Comparison of ENCODE assay signal across 8 cellular contexts in genomic region chr6:28709478-28710349, GRCh38.
DNase-seq lines count a peak whose midpoint lies in the region; ATAC-seq, FAIRE-seq and TF ChIP-seq lines count a peak whose summit lies in the region.

No MANE protein-coding gene starts in this region.

- H3K9ac ChIP-seq in HepG2 (ENCODE audit: insufficient read depth, low read depth, low read length) (peak overlapping the region; percentile 42; the same call in 1 of the 2 replicates), iPS-20b (ENCODE audit: low read depth, low read length) (peak overlapping the region; percentile 75; the same call in 1 of the 2 replicates)

- TF ChIP-seq CTCF in HepG2 (CRISPR knock-in tag; IDR thresholded peaks at IDR 0.05): no peak
- TF ChIP-seq CTCF in right lobe of liver (IDR thresholded peaks at IDR 0.05): no peak

- no peaks in the 10 kb centered on the region for H3K36me3 ChIP-seq in HepG2 (replicated peaks in 1 of 2; ENCODE audit: control insufficient read depth in 1 of 2, insufficient read depth in 2 of 2, low read length in 2 of 2)
- H3K36me3 ChIP-seq in right lobe of liver: no peaks in the 10 kb centered on the region
- H3K36me3 ChIP-seq in iPS-20b (ENCODE audit: insufficient read depth, low read depth, low read length): no peaks in the 10 kb centered on the region

- TF ChIP-seq EP300 in HepG2 (IDR thresholded peaks at IDR 0.05; ENCODE audit: low read depth in 2 of 2, low read length in 2 of 2) (no peak), HepG2 (CRISPR knock-in tag; IDR thresholded peaks at IDR 0.05; ENCODE audit: borderline replicate concordance) (no peak)

- in situ Hi-C loops in HepG2 (cut with HindIII; ENCODE audit: extremely low pct_ligation_motif_present, low pct_unique_long_range_greater_than_20kb): no loop called here

- peak overlapping the region; percentile 78 for H3K4me2 ChIP-seq in HepG2 (ENCODE audit: low read depth, low read length)

- no peak for DNase-seq in HepG2 (ENCODE audit: low spot score)
- DNase-seq in right lobe of liver: no peak
- DNase-seq in nucleus accumbens (lab: John Stamatoyannopoulos, UW): no peak
- DNase-seq in substantia nigra (lab: John Stamatoyannopoulos, UW): no peak
- no peak for DNase-seq in mucosa of gallbladder (ENCODE audit: low spot score)
- no peak for DNase-seq in epidermal melanocyte (ENCODE audit: insufficient read length, low spot score)

- H3K9me3 Mint-ChIP-seq in activated T-helper 17 cell treated with anti-CD3 and anti-CD28 coated beads, Interleukin-2, amount 50 U/mL, for 72 hours: peaks cover 7% of the 10 kb centered on the region

- peaks cover 50% of the 10 kb centered on the region for H3K27me3 Mint-ChIP-seq in activated T-helper 17 cell treated with anti-CD3 and anti-CD28 coated beads, Interleukin-2, amount 50 U/mL, for 72 hours

- peak; percentile 43 for ATAC-seq in HepG2
- no peak for ATAC-seq in right lobe of liver
- no peak for ATAC-seq in activated T-helper 17 cell treated with anti-CD3 and anti-CD28 coated beads, Interleukin-2, amount 50 U/mL, for 72 hours (replicated peaks)

- peak overlapping the region; percentile 8 for H3K4me3 Mint-ChIP-seq in activated T-helper 17 cell treated with anti-CD3 and anti-CD28 coated beads, Interleukin-2, amount 50 U/mL, for 72 hours

- CTCF ChIA-PET in HepG2 (lab: Yijun Ruan, JAX; ENCODE audit: low intra/inter-chr PET ratio, low total read pairs): no interaction called here

- H3K27me3 ChIP-seq in HepG2 (ENCODE audit: control insufficient read depth in 1 of 2, insufficient read depth in 2 of 2, low read length in 2 of 2) (no peaks in the 10 kb centered on the region; a peak in 2 of 5 replicates), right lobe of liver (no peaks in the 10 kb centered on the region), iPS-20b (ENCODE audit: insufficient read depth, low read length) (peaks cover 19% of the 10 kb centered on the region; the same call in 1 of the 2 replicates)

- FAIRE-seq in HepG2 (lab: Jason Lieb, UNC): no peak

- peaks cover 20% of the 10 kb centered on the region for H3K4me1 ChIP-seq in HepG2 (ENCODE audit: insufficient read depth, low read length)
- no peaks in the 10 kb centered on the region for H3K4me1 ChIP-seq in right lobe of liver
- H3K4me1 ChIP-seq in iPS-20b (ENCODE audit: insufficient read depth, low read length): no peaks in the 10 kb centered on the region

- TF ChIP-seq RAD21 in HepG2 (CRISPR knock-in tag; IDR thresholded peaks at IDR 0.05): no peak

- POLR2A ChIA-PET in HepG2 (lab: Yijun Ruan, JAX): no interaction called here

- no peaks in the 10 kb centered on the region for H3K79me2 ChIP-seq in HepG2 (ENCODE audit: insufficient read depth, low read length)

- no TSS peak for BruUV-seq in HepG2 (replicated peaks; lab: Mats Ljungman, UMichigan)

- H3K4me3 ChIP-seq in HepG2 (replicated peaks in 1 of 3; ENCODE audit: insufficient read depth in 1 of 3, low read depth in 2 of 3, low read length in 3 of 3): peak overlapping the region; percentile 37 to 55 (median 44)
- no peak overlapping the region for H3K4me3 ChIP-seq in right lobe of liver
- H3K4me3 ChIP-seq in iPS-20b (ENCODE audit: low read length): peak overlapping the region; percentile 87

- H3K4me1 Mint-ChIP-seq in activated T-helper 17 cell treated with anti-CD3 and anti-CD28 coated beads, Interleukin-2, amount 50 U/mL, for 72 hours: peaks cover 5% of the 10 kb centered on the region

- intact Hi-C loops in HepG2 (cut with micrococcal nuclease; ENCODE audit: unreplicated experiment): no loop called here
- intact Hi-C loops in right lobe of liver (cut with DNase I): no loop called here

- no peak for TF ChIP-seq POLR2A in HepG2 (IDR thresholded peaks at IDR 0.05; ENCODE audit: insufficient read depth in 1 of 2, low read depth in 2 of 2, low read length in 2 of 2)
- TF ChIP-seq POLR2A in right lobe of liver (IDR thresholded peaks at IDR 0.05): no peak

- no peaks in the 10 kb centered on the region for H4K20me1 ChIP-seq in HepG2 (ENCODE audit: insufficient read depth, low read length)

- H3K27ac ChIP-seq in HepG2 (ENCODE audit: extremely low read length, insufficient read depth, low read length) (no peak overlapping the region), right lobe of liver (no peak overlapping the region), iPS-20b (ENCODE audit: low read length) (peak overlapping the region; percentile 34), substantia nigra (ENCODE audit: low read depth, low read length, poor library complexity, severe bottlenecking) (no peak overlapping the region)

- H3K9me3 ChIP-seq in HepG2 (ENCODE audit: low read length) (peaks cover 14% of the 10 kb centered on the region), right lobe of liver (peaks cover 0 to 4% (median 0%) of the 10 kb centered on the region in 4 donors), iPS-20b (ENCODE audit: insufficient read depth, low read depth, low read length) (peaks cover 11% of the 10 kb centered on the region)

- 48% methylated on average over 30 of the region's 30 CpGs for WGBS in HepG2 (ENCODE audit: low lambda C conversion rate)
- 7% methylated on average over 27 of the region's 30 CpGs for WGBS in right lobe of liver (ENCODE audit: insufficient coverage, low coverage, low lambda C conversion rate, missing lambda C conversion rate)

- H3K27ac Mint-ChIP-seq in activated T-helper 17 cell treated with anti-CD3 and anti-CD28 coated beads, Interleukin-2, amount 50 U/mL, for 72 hours: no peak overlapping the region

- H2AFZ ChIP-seq in HepG2 (ENCODE audit: low read length): peak overlapping the region; percentile 45

- H3K36me3 Mint-ChIP-seq in activated T-helper 17 cell treated with anti-CD3 and anti-CD28 coated beads, Interleukin-2, amount 50 U/mL, for 72 hours (ENCODE audit: low read depth): peaks cover 19% of the 10 kb centered on the region

TF ChIP-seq in HepG2, 621 proteins besides CTCF, POLR2A, EP300 and RAD21 (continues in another document):
- TF ChIP-seq PHF8 (CRISPR knock-in tag; IDR thresholded peaks at IDR 0.05) (no peak), ZNF232 (CRISPR knock-in tag; IDR thresholded peaks at IDR 0.05; ENCODE audit: borderline replicate concordance) (no peak), ZNF646 (CRISPR knock-in tag; IDR thresholded peaks at IDR 0.05) (no peak), GRHL1 (CRISPR knock-in tag; conservative IDR thresholded peaks at IDR 0.05) (no peak)

Comparison
In these comparisons a context has a peak if more than half of its experiments do, and no peak if none do; other contexts are left out.
1. H3K4me3 ChIP-seq: peak in HepG2 (3 of 3) and iPS-20b (single experiment); none in right lobe of liver (0 of 3).